Comparison of ENCODE assay signal across 8 cellular contexts in genomic region chr14:93332853-93333630, GRCh38. TPM values are rescaled to one million over a fixed set of nuclear protein-coding genes. Genes with fewer than 3 reads are reported as not detected.
DNase-seq lines count a peak whose midpoint lies in the region; ATAC-seq and TF ChIP-seq lines count a peak whose summit lies in the region.

Gene BTBD7 (minus strand): TSS chr14:93333036. CDS start chr14:93296051, 36,985 bp downstream.

- H3K4me1 Mint-ChIP-seq in activated CD4-positive, alpha-beta T cell treated with anti-CD3 and anti-CD28 coated beads, Interleukin-2, amount 10 ng/mL, durations not matched to agents 7 days and 5 days = peaks cover 42% of the 10 kb centered on the region

- peak within 1 kb of the TSS; percentile 91 for H3K4me3 Mint-ChIP-seq in activated CD4-positive, alpha-beta T cell treated with anti-CD3 and anti-CD28 coated beads, Interleukin-2, amount 10 ng/mL, durations not matched to agents 7 days and 5 days

- POLR2A ChIA-PET in activated CD4-positive, alpha-beta T cell treated with anti-CD3 and anti-CD28 coated beads, Interleukin-2, amount 10 ng/mL, durations not matched to agents 7 days and 5 days (lab: Charles Lee) = no interaction called here

- peak; percentile 81 for ATAC-seq in GM19351 (IDR thresholded peaks at IDR 0.05; ENCODE audit: unreplicated experiment)
- peak; percentile 70 for ATAC-seq in HG03520 (IDR thresholded peaks at IDR 0.05; ENCODE audit: unreplicated experiment)

- H3K4me3 ChIP-seq in coronary artery = peak within 1 kb of the TSS; percentile 98

- DNase-seq in C1 segment of cervical spinal cord (lab: John Stamatoyannopoulos, UW) (peak; percentile 68 to 95 (median 88)), NCI-H69 (lab: John Stamatoyannopoulos, UW) (peak; percentile 99), coronary artery (ENCODE audit: low spot score) (peak; percentile 96), left kidney (ENCODE audit: low read depth, low spot score) (peak; percentile 99)
- DNase-seq in activated CD4-positive, alpha-beta T cell treated with anti-CD3 and anti-CD28 coated beads, Interleukin-2, amount 10 ng/mL, durations not matched to agents 7 days and 5 days = peak; percentile 94
- DNase-seq in stimulated activated CD4-positive, alpha-beta T cell treated with anti-CD3 and anti-CD28 coated beads, Interleukin-1b, Interleukin-23, amount 100 ng/mL, for 48 hours = peak; percentile 93

- no peaks in the 10 kb centered on the region for H3K27me3 Mint-ChIP-seq in activated CD4-positive, alpha-beta T cell treated with anti-CD3 and anti-CD28 coated beads, Interleukin-2, amount 10 ng/mL, durations not matched to agents 7 days and 5 days

- TF ChIP-seq CTCF in coronary artery (IDR thresholded peaks at IDR 0.05) = no peak

- peaks cover 7% of the 10 kb centered on the region for H3K9me3 Mint-ChIP-seq in activated CD4-positive, alpha-beta T cell treated with anti-CD3 and anti-CD28 coated beads, Interleukin-2, amount 10 ng/mL, durations not matched to agents 7 days and 5 days

- peak within 1 kb of the TSS; percentile 90 for H3K27ac Mint-ChIP-seq in activated CD4-positive, alpha-beta T cell treated with anti-CD3 and anti-CD28 coated beads, Interleukin-2, amount 10 ng/mL, durations not matched to agents 7 days and 5 days

- H3K27ac ChIP-seq in coronary artery = peak within 1 kb of the TSS; percentile 95 to 100

- CTCF ChIA-PET in activated CD4-positive, alpha-beta T cell treated with anti-CD3 and anti-CD28 coated beads, Interleukin-2, amount 10 ng/mL, durations not matched to agents 7 days and 5 days (lab: Charles Lee) = no interaction called here

- H3K36me3 Mint-ChIP-seq in activated CD4-positive, alpha-beta T cell treated with anti-CD3 and anti-CD28 coated beads, Interleukin-2, amount 10 ng/mL, durations not matched to agents 7 days and 5 days (ENCODE audit: low read depth) = no peaks in the 10 kb centered on the region

RNA-seq across cellular contexts. Expression of gene BTBD7, which starts in this region (rescaled TPM):
- 10 to 100 TPM; 14.1 to 15.6 TPM for total RNA-seq in activated CD4-positive, alpha-beta T cell treated with anti-CD3 and anti-CD28 coated beads, Interleukin-2, amount 10 ng/mL, durations not matched to agents 7 days and 5 days

Comparison
In these comparisons a context has a peak if more than half of its experiments do, and no peak if none do; other contexts are left out.
1. Peak in every context shown above with its lines: DNase-seq, ATAC-seq, H3K4me3 ChIP-seq and H3K27ac ChIP-seq.